Comparison of ENCODE assay signal across 1 cellular context in genomic region chr1:8520483-8520966, GRCh38.
A peak's percentile ranks its signal among the peaks of the same experiment; 100 is the strongest.
TF ChIP-seq lines count a peak whose summit lies in the region.

No MANE protein-coding gene starts in this region.

TF ChIP-seq in HEK293, 187 proteins besides CTCF, POLR2A, EP300 and RAD21 (continued from another document):
- TF ChIP-seq, protein P1, sequence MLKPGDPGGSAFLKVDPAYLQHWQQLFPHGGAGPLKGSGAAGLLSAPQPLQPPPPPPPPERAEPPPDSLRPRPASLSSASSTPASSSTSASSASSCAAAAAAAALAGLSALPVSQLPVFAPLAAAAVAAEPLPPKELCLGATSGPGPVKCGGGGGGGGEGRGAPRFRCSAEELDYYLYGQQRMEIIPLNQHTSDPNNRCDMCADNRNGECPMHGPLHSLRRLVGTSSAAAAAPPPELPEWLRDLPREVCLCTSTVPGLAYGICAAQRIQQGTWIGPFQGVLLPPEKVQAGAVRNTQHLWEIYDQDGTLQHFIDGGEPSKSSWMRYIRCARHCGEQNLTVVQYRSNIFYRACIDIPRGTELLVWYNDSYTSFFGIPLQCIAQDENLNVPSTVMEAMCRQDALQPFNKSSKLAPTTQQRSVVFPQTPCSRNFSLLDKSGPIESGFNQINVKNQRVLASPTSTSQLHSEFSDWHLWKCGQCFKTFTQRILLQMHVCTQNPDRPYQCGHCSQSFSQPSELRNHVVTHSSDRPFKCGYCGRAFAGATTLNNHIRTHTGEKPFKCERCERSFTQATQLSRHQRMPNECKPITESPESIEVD (tag by site-specific recombination; IDR thresholded peaks at IDR 0.05) = peak; percentile 84
- TF ChIP-seq ZNF629 (tag by site-specific recombination; IDR thresholded peaks at IDR 0.05) = peak; percentile 92
- no peak for TF ChIP-seq ZNF169 (tag by site-specific recombination; IDR thresholded peaks at IDR 0.05)
- TF ChIP-seq ZNF404 (tag by site-specific recombination; IDR thresholded peaks at IDR 0.05) = no peak
TF ChIP-seq in HEK293: peak in this region for 13.
